Comparison of ENCODE assay signal across 1 cellular context in genomic region chr1:229223498-229223897, GRCh38.
TF ChIP-seq lines count a peak whose summit lies in the region.

No MANE protein-coding gene starts in this region.

TF ChIP-seq in HepG2, 621 proteins besides CTCF, POLR2A, EP300 and RAD21 (continued from another document):
- TF ChIP-seq ARID3A (IDR thresholded peaks at IDR 0.05; ENCODE audit: low read depth, low read length) = peak; percentile 50; the same call in 1 of the 2 replicates
- TF ChIP-seq SMAD3 (CRISPR knock-in tag; IDR thresholded peaks at IDR 0.05) = 0 out of 2 replicates have a peak, but pooled peaks have one; percentile 24
- 0 out of 2 replicates have a peak, but pooled peaks have one; percentile 40 for TF ChIP-seq FOSL2 (CRISPR knock-in tag; IDR thresholded peaks at IDR 0.05)
- no peak for TF ChIP-seq GTF2F1 (IDR thresholded peaks at IDR 0.05; ENCODE audit: low read length)
- TF ChIP-seq IRF2 (CRISPR knock-in tag; IDR thresholded peaks at IDR 0.05) = 0 out of 2 replicates have a peak, but pooled peaks have one; percentile 34
- TF ChIP-seq DRAP1 (CRISPR knock-in tag; IDR thresholded peaks at IDR 0.05) = 0 out of 2 replicates have a peak, but pooled peaks have one; percentile 17
- TF ChIP-seq ATF2 (CRISPR knock-in tag; IDR thresholded peaks at IDR 0.05) = 0 out of 2 replicates have a peak, but pooled peaks have one; percentile 18
- TF ChIP-seq HMGXB3 (CRISPR knock-in tag; IDR thresholded peaks at IDR 0.05; ENCODE audit: borderline replicate concordance) = 0 out of 2 replicates have a peak, but pooled peaks have one; percentile 20
- no peak for TF ChIP-seq ZNF570 (CRISPR knock-in tag; IDR thresholded peaks at IDR 0.05; ENCODE audit: borderline replicate concordance)
- no peak for TF ChIP-seq JARID2 (CRISPR knock-in tag; IDR thresholded peaks at IDR 0.05; ENCODE audit: insufficient replicate concordance)
- TF ChIP-seq STAG1 (CRISPR knock-in tag; IDR thresholded peaks at IDR 0.05) = peak; percentile 13; the same call in 1 of the 2 replicates
- TF ChIP-seq ZFX (CRISPR knock-in tag; IDR thresholded peaks at IDR 0.05; ENCODE audit: low read depth) = peak; percentile 41; the same call in 1 of the 2 replicates
- peak; percentile 32; the same call in 1 of the 2 replicates for TF ChIP-seq ZBTB38 (CRISPR knock-in tag; IDR thresholded peaks at IDR 0.05)
- TF ChIP-seq ZNF160 (CRISPR knock-in tag; IDR thresholded peaks at IDR 0.05) = no peak
- no peak for TF ChIP-seq HNF1A (IDR thresholded peaks at IDR 0.05; ENCODE audit: low read depth)
- TF ChIP-seq HNF1A (CRISPR knock-in tag; IDR thresholded peaks at IDR 0.05; ENCODE audit: borderline replicate concordance) = no peak
- no peak for TF ChIP-seq SP1 (IDR thresholded peaks at IDR 0.05)
- TF ChIP-seq SP1 (CRISPR knock-in tag; IDR thresholded peaks at IDR 0.05) = no peak
- peak; percentile 35; the same call in 1 of the 2 replicates for TF ChIP-seq HOXA3 (CRISPR knock-in tag; IDR thresholded peaks at IDR 0.05)
- no peak for TF ChIP-seq ZNF230 (CRISPR knock-in tag; IDR thresholded peaks at IDR 0.05)
- TF ChIP-seq ZNF567 (CRISPR knock-in tag; IDR thresholded peaks at IDR 0.05; ENCODE audit: borderline replicate concordance) = no peak
- 0 out of 2 replicates have a peak, but pooled peaks have one; percentile 41 for TF ChIP-seq HNF1B (CRISPR knock-in tag; IDR thresholded peaks at IDR 0.05)
- TF ChIP-seq GTF3A (CRISPR knock-in tag; conservative IDR thresholded peaks at IDR 0.05) = no peak
- 0 out of 2 replicates have a peak, but pooled peaks have one; percentile 27 for TF ChIP-seq ZNF580 (CRISPR knock-in tag; IDR thresholded peaks at IDR 0.05; ENCODE audit: borderline replicate concordance, low read depth)
- TF ChIP-seq HES4 (CRISPR knock-in tag; IDR thresholded peaks at IDR 0.05; ENCODE audit: borderline replicate concordance) = no peak
- peak; percentile 52; the same call in 1 of the 2 replicates for TF ChIP-seq ZNF501 (CRISPR knock-in tag; IDR thresholded peaks at IDR 0.05)
- 0 out of 2 replicates have a peak, but pooled peaks have one; percentile 36 for TF ChIP-seq RCOR2 (CRISPR knock-in tag; IDR thresholded peaks at IDR 0.05)
- no peak; the same call in 1 of the 2 replicates for TF ChIP-seq NR2F6 (IDR thresholded peaks at IDR 0.05)
- TF ChIP-seq NR2F6 (CRISPR knock-in tag; IDR thresholded peaks at IDR 0.05) = peak; percentile 29; the same call in 1 of the 2 replicates
- TF ChIP-seq MAFF (IDR thresholded peaks at IDR 0.05; ENCODE audit: low read depth, low read length) = 0 out of 2 replicates have a peak, but pooled peaks have one; percentile 14
- no peak for TF ChIP-seq ZFAT (CRISPR knock-in tag; conservative IDR thresholded peaks at IDR 0.05)
- TF ChIP-seq ZNF331 (CRISPR knock-in tag; IDR thresholded peaks at IDR 0.05) = no peak; the same call in 1 of the 2 replicates
- no peak for TF ChIP-seq TFE3 (CRISPR knock-in tag; IDR thresholded peaks at IDR 0.05)
- TF ChIP-seq ZFY (CRISPR knock-in tag; IDR thresholded peaks at IDR 0.05) = 0 out of 2 replicates have a peak, but pooled peaks have one; percentile 36
